Comparison of ENCODE assay signal across 8 cellular contexts in genomic region chr1:113978863-113979702, GRCh38. TPM values are rescaled to one million over a fixed set of nuclear protein-coding genes. Genes with fewer than 3 reads are reported as not detected.
A peak's percentile ranks its signal among the peaks of the same experiment; 100 is the strongest.
DNase-seq lines count a peak whose midpoint lies in the region; ATAC-seq and TF ChIP-seq lines count a peak whose summit lies in the region.

OLFML3 (plus strand) TSS chr1:113979474; CDS start chr1:113979517, 43 bp downstream.

- H3K27me3 Mint-ChIP-seq in brain = peaks cover 8% of the 10 kb centered on the region

- H3K9me2 ChIP-seq in SK-N-SH = no peaks in the 10 kb centered on the region

- H3K79me2 ChIP-seq in SK-N-SH (ENCODE audit: insufficient read depth) = no peaks in the 10 kb centered on the region

- peak; percentile 85 for TF ChIP-seq CTCF in SK-N-SH (IDR thresholded peaks at IDR 0.05)
- peak; percentile 86 to 87 for TF ChIP-seq CTCF in brain (conservative IDR thresholded peaks at IDR 0.05)

- peaks cover 0 to 2% (median 0%) of the 10 kb centered on the region in 5 experiments for H3K9me3 Mint-ChIP-seq in brain

- POLR2A ChIA-PET in SK-N-SH (lab: Yijun Ruan, JAX) = no interaction called here

- H2AFZ ChIP-seq in SK-N-SH (ENCODE audit: low read depth) = peak within 1 kb of the TSS; percentile 75

- H4K20me1 ChIP-seq in SK-N-SH (ENCODE audit: insufficient read depth) = no peaks in the 10 kb centered on the region

- H3K9me3 ChIP-seq in SK-N-SH (no peaks in the 10 kb centered on the region), iPS DF 6.9 (ENCODE audit: control insufficient read depth, insufficient read depth, low read length) (no peaks in the 10 kb centered on the region)

- 20% methylated on average over 9 of the region's 13 CpGs for WGBS in SK-N-SH (ENCODE audit: low lambda C conversion rate)
- WGBS in iPS DF 6.9 (ENCODE audit: insufficient coverage, insufficient read length) = no CpG with 5 or more reads among the region's 13 CpGs

- peak within 1 kb of the TSS; percentile 37 to 58 for H3K4me3 ChIP-seq in SK-N-SH (ENCODE audit: low read depth in 2 of 2, low read length in 1 of 2)
- H3K4me3 ChIP-seq in iPS DF 6.9 (ENCODE audit: low read length) = peak within 1 kb of the TSS; percentile 2; the same call in 1 of the 2 replicates

- intact Hi-C loops in Right ventricle myocardium inferior (cut with DNase I) = loop anchor here (2.0 to 5.0 kb wide), 2 partner anchors 147 to 304 kb away; no protein-coding TSS in a partner anchor
- intact Hi-C loops in cardiac septum (cut with DNase I) = loop anchor here (1.0 to 10.0 kb wide), 3 partner anchors 238 to 576 kb away; no protein-coding TSS in a partner anchor

- peaks cover 21% of the 10 kb centered on the region for H3F3A ChIP-seq in SK-N-SH (replicated peaks; ENCODE audit: insufficient read depth)

- H3K27me3 ChIP-seq in SK-N-SH (ENCODE audit: insufficient read depth) = no peaks in the 10 kb centered on the region
- H3K27me3 ChIP-seq in iPS DF 6.9 (ENCODE audit: control insufficient read depth, insufficient read depth, low read length) = no peaks in the 10 kb centered on the region

- peaks cover 2% of the 10 kb centered on the region for H3K36me3 Mint-ChIP-seq in brain

- DNase-seq in Right ventricle myocardium inferior (ENCODE audit: missing footprints) (peak; percentile 86), cardiac septum (ENCODE audit: low spot score) (no peak), NAMALWA (ENCODE audit: low spot score) (peak; percentile 81), SK-N-SH (peak; percentile 83), iPS DF 6.9 (ENCODE audit: low read depth, low spot score) (peak; percentile 82), retina (peak; percentile 86)

- peaks cover 77% of the 10 kb centered on the region for H3K4me1 Mint-ChIP-seq in brain

- H3K4me3 Mint-ChIP-seq in brain = peak within 1 kb of the TSS in 3 of 5 experiments; percentile 67 to 82 (median 78)

- H3K27ac Mint-ChIP-seq in brain = peak within 1 kb of the TSS; percentile 54 to 94 (median 88)

- peaks cover 11 to 12% of the 10 kb centered on the region in 2 experiments for H3K36me3 ChIP-seq in SK-N-SH (replicated peaks in 1 of 2; ENCODE audit: control insufficient read depth in 1 of 2, insufficient read depth in 2 of 2, low read length in 1 of 2)
- H3K36me3 ChIP-seq in iPS DF 6.9 (ENCODE audit: control insufficient read depth, insufficient read depth, low read length) = no peaks in the 10 kb centered on the region

- H3K27ac ChIP-seq in SK-N-SH (ENCODE audit: low read depth in 2 of 2, low read length in 1 of 2) (peak within 1 kb of the TSS; percentile 96), iPS DF 6.9 (ENCODE audit: low read length) (peak within 1 kb of the TSS; percentile 19)

- TF ChIP-seq EP300 in SK-N-SH (IDR thresholded peaks at IDR 0.05; ENCODE audit: borderline replicate concordance in 1 of 2, low read depth in 1 of 2, low read length in 1 of 2) = peak; percentile 53 to 96

- ATAC-seq in Right ventricle myocardium inferior (peak; percentile 69), GM21515 (IDR thresholded peaks at IDR 0.05; ENCODE audit: unreplicated experiment) (no peak)

- CTCF ChIA-PET in SK-N-SH (lab: Yijun Ruan, JAX) = interaction anchor here (0.5 to 7.9 kb wide), 53 partner anchors 9 to 1620 kb away, joined by 3 to 104 read pairs (median 4); partner anchors contain the start of genes AP4B1 and SYT6

- H3K4me1 ChIP-seq in SK-N-SH (ENCODE audit: control insufficient read depth in 1 of 2, insufficient read depth in 2 of 2, low read depth in 1 of 2, low read length in 1 of 2) (peaks cover 37 to 57% of the 10 kb centered on the region in 2 experiments), iPS DF 6.9 (ENCODE audit: control insufficient read depth, insufficient read depth, low read length) (peaks cover 15% of the 10 kb centered on the region)

- peak within 1 kb of the TSS; percentile 62; the same call in 1 of the 2 replicates for H3K9ac ChIP-seq in SK-N-SH

- TF ChIP-seq RAD21 in SK-N-SH (IDR thresholded peaks at IDR 0.05; ENCODE audit: low read length) = peak; percentile 75

- peak within 1 kb of the TSS; percentile 87 for H3K4me2 ChIP-seq in SK-N-SH

TF ChIP-seq in SK-N-SH, 30 proteins besides CTCF, POLR2A, EP300 and RAD21 (continues in another document):
- TF ChIP-seq SMC3 (IDR thresholded peaks at IDR 0.05; ENCODE audit: low read depth, low read length) (peak; percentile 67), FOXM1 (IDR thresholded peaks at IDR 0.05; ENCODE audit: low read depth) (peak; percentile 80; the same call in 1 of the 2 replicates), REST (IDR thresholded peaks at IDR 0.05; ENCODE audit: low read depth, low read length) (0 out of 2 replicates have a peak, but pooled peaks have one; percentile 28), NRF1 (IDR thresholded peaks at IDR 0.05; ENCODE audit: low read depth, low read length) (no peak), GATA2 (CRISPR knock-in tag; IDR thresholded peaks at IDR 0.05) (no peak), USF2 (IDR thresholded peaks at IDR 0.05; ENCODE audit: borderline replicate concordance, low read depth, low read length) (no peak), ELF1 (IDR thresholded peaks at IDR 0.05) (peak; percentile 28; the same call in 1 of the 2 replicates), TEAD4 (IDR thresholded peaks at IDR 0.05; ENCODE audit: borderline replicate concordance, insufficient read depth) (peak; percentile 89), IRF3 (IDR thresholded peaks at IDR 0.05; ENCODE audit: low read depth, low read length) (no peak), POLR2AphosphoS5 (IDR thresholded peaks at IDR 0.05; ENCODE audit: low read depth, low read length) (peak; percentile 92), GABPA (IDR thresholded peaks at IDR 0.05; ENCODE audit: low read depth) (no peak), CHD2 (IDR thresholded peaks at IDR 0.05; ENCODE audit: low read length, partially characterized antibody) (peak; percentile 84), EZH2phosphoT487 (IDR thresholded peaks at IDR 0.05; ENCODE audit: borderline replicate concordance, low read depth) (no peak), RXRA (IDR thresholded peaks at IDR 0.05; ENCODE audit: borderline replicate concordance, low read depth) (peak; percentile 68; the same call in 1 of the 2 replicates), MAX (IDR thresholded peaks at IDR 0.05; ENCODE audit: low read depth) (no peak; the same call in 1 of the 2 replicates), SIN3A (IDR thresholded peaks at IDR 0.05; ENCODE audit: borderline replicate concordance, low read depth, low read length) (0 out of 2 replicates have a peak, but pooled peaks have one; percentile 44), FOXJ3 (CRISPR knock-in tag; IDR thresholded peaks at IDR 0.05) (no peak), MEF2A (IDR thresholded peaks at IDR 0.05; ENCODE audit: borderline replicate concordance, low read depth) (peak; percentile 41; the same call in 1 of the 2 replicates), MXI1 (IDR thresholded peaks at IDR 0.05; ENCODE audit: low read depth, low read length) (0 out of 2 replicates have a peak, but pooled peaks have one; percentile 17), YY1 (IDR thresholded peaks at IDR 0.05; ENCODE audit: low read depth) (no peak)

RNA-seq across cellular contexts. Expression of gene OLFML3, which starts in this region (rescaled TPM):
- total RNA-seq in Right ventricle myocardium inferior = 13.8 TPM
- 8.2 TPM for total RNA-seq in cardiac septum
- 26.1 and 28.3 TPM in 2 replicates for polyA plus RNA-seq in SK-N-SH (2012; rRNA removed)
- polyA plus RNA-seq in SK-N-SH (2012; cell fraction: cytosol; rRNA removed) = 20.6 and 25.1 TPM in 2 replicates
- polyA plus RNA-seq in SK-N-SH (2012; cell fraction: nucleus; rRNA removed) = 13.4 and 19.7 TPM in 2 replicates
- polyA plus RNA-seq in brain (ENCODE audit: insufficient read depth, low read depth, low replicate concordance) = 17.0 TPM
